In genomic region chr2:238314576-238314975, GRCh38 we compare ENCODE assay signal across 15 cellular contexts. TPM values are rescaled to one million over a fixed set of nuclear protein-coding genes. Genes with fewer than 3 reads are reported as not detected.
A peak's percentile ranks its signal among the peaks of the same experiment; 100 is the strongest.
DNase-seq lines count a peak whose midpoint lies in the region; ATAC-seq and TF ChIP-seq lines count a peak whose summit lies in the region.
"Had no signal": no experiment of that assay in that cellular context is flagged by ENCODE, and none has a peak within 500 bp of the region (broad histone marks: within the 10 kb centered on the region; RNA-seq: fewer than 3 reads in every experiment).

No MANE protein-coding gene starts in this region.

- H3K4me1 ChIP-seq in mucosa of descending colon (ENCODE audit: low read depth), result no peaks in the 10 kb centered on the region
- no peaks in the 10 kb centered on the region for H3K4me1 ChIP-seq in aorta (ENCODE audit: control insufficient read depth in 1 of 2, insufficient read depth in 2 of 2, low read length in 2 of 2)
- no peaks in the 10 kb centered on the region for H3K4me1 ChIP-seq in SJCRH30

- no peak for DNase-seq in activated naive CD4-positive, alpha-beta T cell treated with anti-CD3 and anti-CD28 coated beads, Interleukin-2, amount 10 ng/mL, durations not matched to agents 7 days and 5 days
- DNase-seq in mucosa of descending colon (no peak), sciatic nerve (ENCODE audit: low spot score) (peak; percentile 48), aorta (no peak), SJCRH30 (no peak)
- DNase-seq in activated CD4-positive, alpha-beta T cell treated with anti-CD3 and anti-CD28 coated beads, Interleukin-2, amount 10 ng/mL, durations not matched to agents 7 days and 5 days, result no peak
- no peak for DNase-seq in T-helper 2 cell treated with Interferon-gamma antibody and Interleukin-4, amounts not matched to agents 5 μg/mL and 100 μg/mL, for 36 hours (ENCODE audit: low spot score)
- DNase-seq: 8988T; ACHN; Calu3; CD4-positive, CD25-positive, alpha-beta regulatory T cell; DMS 273 treated with DMSO at 0.1 percent for 48 hours had no signal

- ATAC-seq in mucosa of descending colon, result peak; percentile 26
- ATAC-seq in sciatic nerve, result no peak
- ATAC-seq in aorta (ENCODE audit: low FRiP score), result peak; percentile 42
- ATAC-seq: HCT116 had no signal

- intact Hi-C loops in mucosa of descending colon (cut with DNase I, micrococcal nuclease), result no loop called here
- intact Hi-C loops in sciatic nerve (cut with DNase I), result no loop called here
- intact Hi-C loops in aorta (cut with DNase I), result no loop called here

- H3K4me3 ChIP-seq in mucosa of descending colon, result no peak overlapping the region
- no peak overlapping the region for H3K4me3 ChIP-seq in aorta (ENCODE audit: low read length in 2 of 2)
- no peak overlapping the region for H3K4me3 ChIP-seq in SJCRH30
- H3K4me3 ChIP-seq: BLaER1 treated with 17β-estradiol and CSF1 and Interleukin-3, amounts not matched to agents 10 nM and 100 nM had no signal

- H3K27ac ChIP-seq in aorta (ENCODE audit: low read depth in 1 of 2, low read length in 2 of 2), result no peak overlapping the region
- H3K27ac ChIP-seq in SJCRH30, result no peak overlapping the region
- H3K27ac ChIP-seq: BLaER1 treated with 17β-estradiol and CSF1 and Interleukin-3, amounts not matched to agents 10 nM and 100 nM had no signal

- H3K36me3 Mint-ChIP-seq in activated naive CD4-positive, alpha-beta T cell treated with anti-CD3 and anti-CD28 coated beads, Interleukin-2, amount 50 U/mL, for 24 hours, result no peaks in the 10 kb centered on the region
- no peaks in the 10 kb centered on the region for H3K36me3 Mint-ChIP-seq in activated naive CD4-positive, alpha-beta T cell treated with anti-CD3 and anti-CD28 coated beads, Interleukin-2, amount 10 ng/mL, durations not matched to agents 7 days and 5 days
- H3K36me3 Mint-ChIP-seq in activated CD4-positive, alpha-beta T cell treated with anti-CD3 and anti-CD28 coated beads, Interleukin-2, amount 10 ng/mL, durations not matched to agents 7 days and 5 days (ENCODE audit: low read depth), result no peaks in the 10 kb centered on the region
- H3K36me3 Mint-ChIP-seq in T-helper 2 cell treated with Interferon-gamma antibody and Interleukin-4, amounts not matched to agents 5 μg/mL and 100 μg/mL, for 36 hours (ENCODE audit: low read depth), result no peaks in the 10 kb centered on the region
- H3K36me3 Mint-ChIP-seq: CD4-positive, CD25-positive, alpha-beta regulatory T cell had no signal

- H3K27ac Mint-ChIP-seq in activated naive CD4-positive, alpha-beta T cell treated with anti-CD3 and anti-CD28 coated beads, Interleukin-2, amount 50 U/mL, for 24 hours, result peak overlapping the region; percentile 41
- H3K27ac Mint-ChIP-seq in activated naive CD4-positive, alpha-beta T cell treated with anti-CD3 and anti-CD28 coated beads, Interleukin-2, amount 10 ng/mL, durations not matched to agents 7 days and 5 days, result no peak overlapping the region
- no peak overlapping the region for H3K27ac Mint-ChIP-seq in activated CD4-positive, alpha-beta T cell treated with anti-CD3 and anti-CD28 coated beads, Interleukin-2, amount 10 ng/mL, durations not matched to agents 7 days and 5 days
- no peak overlapping the region for H3K27ac Mint-ChIP-seq in T-helper 2 cell treated with Interferon-gamma antibody and Interleukin-4, amounts not matched to agents 5 μg/mL and 100 μg/mL, for 36 hours

- TF ChIP-seq CTCF in mucosa of descending colon (IDR thresholded peaks at IDR 0.05), result no peak

- no peaks in the 10 kb centered on the region for H3K9me3 Mint-ChIP-seq in activated naive CD4-positive, alpha-beta T cell treated with anti-CD3 and anti-CD28 coated beads, Interleukin-2, amount 50 U/mL, for 24 hours
- H3K9me3 Mint-ChIP-seq in activated naive CD4-positive, alpha-beta T cell treated with anti-CD3 and anti-CD28 coated beads, Interleukin-2, amount 10 ng/mL, durations not matched to agents 7 days and 5 days, result no peaks in the 10 kb centered on the region
- H3K9me3 Mint-ChIP-seq in activated CD4-positive, alpha-beta T cell treated with anti-CD3 and anti-CD28 coated beads, Interleukin-2, amount 10 ng/mL, durations not matched to agents 7 days and 5 days, result no peaks in the 10 kb centered on the region
- H3K9me3 Mint-ChIP-seq in T-helper 2 cell treated with Interferon-gamma antibody and Interleukin-4, amounts not matched to agents 5 μg/mL and 100 μg/mL, for 36 hours, result no peaks in the 10 kb centered on the region
- H3K9me3 Mint-ChIP-seq: CD4-positive, CD25-positive, alpha-beta regulatory T cell had no signal

- H3K27me3 ChIP-seq in aorta (ENCODE audit: control insufficient read depth in 1 of 2, insufficient read depth in 2 of 2, low read length in 1 of 2), result no peaks in the 10 kb centered on the region
- peaks cover 3% of the 10 kb centered on the region; the same call in 1 of the 2 replicates for H3K27me3 ChIP-seq in SJCRH30
- H3K27me3 ChIP-seq: BLaER1 treated with 17β-estradiol and CSF1 and Interleukin-3, amounts not matched to agents 10 nM and 100 nM had no signal

- WGBS in aorta, 2 donors, result 95 to 97% methylated on average over 8 of the region's 8 CpGs

- H3K27me3 Mint-ChIP-seq in activated naive CD4-positive, alpha-beta T cell treated with anti-CD3 and anti-CD28 coated beads, Interleukin-2, amount 50 U/mL, for 24 hours, result peaks cover 4% of the 10 kb centered on the region
- H3K27me3 Mint-ChIP-seq in activated naive CD4-positive, alpha-beta T cell treated with anti-CD3 and anti-CD28 coated beads, Interleukin-2, amount 10 ng/mL, durations not matched to agents 7 days and 5 days, result peaks cover 40% of the 10 kb centered on the region
- H3K27me3 Mint-ChIP-seq in activated CD4-positive, alpha-beta T cell treated with anti-CD3 and anti-CD28 coated beads, Interleukin-2, amount 10 ng/mL, durations not matched to agents 7 days and 5 days, result peaks cover 12% of the 10 kb centered on the region
- H3K27me3 Mint-ChIP-seq in T-helper 2 cell treated with Interferon-gamma antibody and Interleukin-4, amounts not matched to agents 5 μg/mL and 100 μg/mL, for 36 hours (ENCODE audit: low read depth), result peaks cover 10% of the 10 kb centered on the region

- POLR2A ChIA-PET in activated CD4-positive, alpha-beta T cell treated with anti-CD3 and anti-CD28 coated beads, Interleukin-2, amount 10 ng/mL, durations not matched to agents 7 days and 5 days (lab: Charles Lee), result no interaction called here

- no peaks in the 10 kb centered on the region for H3K4me1 Mint-ChIP-seq in activated naive CD4-positive, alpha-beta T cell treated with anti-CD3 and anti-CD28 coated beads, Interleukin-2, amount 50 U/mL, for 24 hours
- H3K4me1 Mint-ChIP-seq in activated naive CD4-positive, alpha-beta T cell treated with anti-CD3 and anti-CD28 coated beads, Interleukin-2, amount 10 ng/mL, durations not matched to agents 7 days and 5 days, result peaks cover 5% of the 10 kb centered on the region
- peaks cover 4% of the 10 kb centered on the region for H3K4me1 Mint-ChIP-seq in activated CD4-positive, alpha-beta T cell treated with anti-CD3 and anti-CD28 coated beads, Interleukin-2, amount 10 ng/mL, durations not matched to agents 7 days and 5 days
- H3K4me1 Mint-ChIP-seq in T-helper 2 cell treated with Interferon-gamma antibody and Interleukin-4, amounts not matched to agents 5 μg/mL and 100 μg/mL, for 36 hours (ENCODE audit: low read depth), result peaks cover under 1% of the 10 kb centered on the region

- CTCF ChIA-PET in activated naive CD4-positive, alpha-beta T cell treated with anti-CD3 and anti-CD28 coated beads, Interleukin-2, amount 10 ng/mL, durations not matched to agents 7 days and 5 days (lab: Charles Lee), result no interaction called here
- CTCF ChIA-PET in activated CD4-positive, alpha-beta T cell treated with anti-CD3 and anti-CD28 coated beads, Interleukin-2, amount 10 ng/mL, durations not matched to agents 7 days and 5 days (lab: Charles Lee), result interaction anchor here (1.4 kb wide), 1 partner anchor 10 kb away, joined by 3 read pairs; no protein-coding TSS in a partner anchor

- no peaks in the 10 kb centered on the region for H3K9me3 ChIP-seq in mucosa of descending colon
- H3K9me3 ChIP-seq in aorta (ENCODE audit: control insufficient read depth, low read length), result no peaks in the 10 kb centered on the region
- H3K9me3 ChIP-seq in SJCRH30 (replicated peaks), result no peaks in the 10 kb centered on the region
- H3K9me3 ChIP-seq: BLaER1 treated with 17β-estradiol and CSF1 and Interleukin-3, amounts not matched to agents 10 nM and 100 nM had no signal

- H3K36me3 ChIP-seq in mucosa of descending colon (ENCODE audit: low read depth), result no peaks in the 10 kb centered on the region
- H3K36me3 ChIP-seq in aorta (ENCODE audit: control insufficient read depth in 1 of 2, insufficient read depth in 2 of 2, low read length in 1 of 2), result no peaks in the 10 kb centered on the region
- H3K36me3 ChIP-seq in SJCRH30, result no peaks in the 10 kb centered on the region
- H3K36me3 ChIP-seq: BLaER1 treated with 17β-estradiol and CSF1 and Interleukin-3, amounts not matched to agents 10 nM and 100 nM had no signal

- H3K4me3 Mint-ChIP-seq in activated naive CD4-positive, alpha-beta T cell treated with anti-CD3 and anti-CD28 coated beads, Interleukin-2, amount 50 U/mL, for 24 hours, result no peak overlapping the region
- H3K4me3 Mint-ChIP-seq in activated naive CD4-positive, alpha-beta T cell treated with anti-CD3 and anti-CD28 coated beads, Interleukin-2, amount 10 ng/mL, durations not matched to agents 7 days and 5 days, result no peak overlapping the region
- H3K4me3 Mint-ChIP-seq in activated CD4-positive, alpha-beta T cell treated with anti-CD3 and anti-CD28 coated beads, Interleukin-2, amount 10 ng/mL, durations not matched to agents 7 days and 5 days, result no peak overlapping the region
- H3K4me3 Mint-ChIP-seq in T-helper 2 cell treated with Interferon-gamma antibody and Interleukin-4, amounts not matched to agents 5 μg/mL and 100 μg/mL, for 36 hours, result no peak overlapping the region
- H3K4me3 Mint-ChIP-seq: CD4-positive, CD25-positive, alpha-beta regulatory T cell had no signal

RNA-seq across cellular contexts. Expression of gene TRAF3IP1, which starts 5.7 kb away (rescaled TPM):
- total RNA-seq in mucosa of descending colon, result 10 to 100 TPM; 13.3 to 37.5 (median 16.3) TPM
- 33.4 TPM for total RNA-seq in sciatic nerve
- 10 to 100 TPM; 21.0 to 21.5 TPM for total RNA-seq in aorta
- 10 to 100 TPM; 14.4 to 15.8 TPM for polyA plus RNA-seq in aorta
- 10.6 and 11.3 TPM in 2 replicates for total RNA-seq in SJCRH30 (2014; rRNA removed; shearing (Covaris generic))
- total RNA-seq in activated CD4-positive, alpha-beta T cell treated with anti-CD3 and anti-CD28 coated beads, Interleukin-2, amount 10 ng/mL, durations not matched to agents 7 days and 5 days, result 1 to 10 TPM; 7.9 to 9.2 TPM

RNA-seq across cellular contexts. Expression of gene PER2, which starts 26.2 kb away (rescaled TPM):
- 10 to 100 TPM; 22.6 to 26.8 (median 22.6) TPM for total RNA-seq in mucosa of descending colon
- total RNA-seq in sciatic nerve, result 24.7 TPM
- 10 to 100 TPM; 22.0 to 25.1 TPM for total RNA-seq in aorta
- polyA plus RNA-seq in aorta, result 1 to 10 TPM; 2.0 to 6.1 TPM
- 5.3 and 5.9 TPM in 2 replicates for total RNA-seq in SJCRH30 (2014; rRNA removed; shearing (Covaris generic))
- total RNA-seq in activated CD4-positive, alpha-beta T cell treated with anti-CD3 and anti-CD28 coated beads, Interleukin-2, amount 10 ng/mL, durations not matched to agents 7 days and 5 days, result 10 to 100 TPM; 11.8 to 13.1 TPM
